Comparison of ENCODE assay signal across 11 cellular contexts in genomic region chr3:71563827-71564226, GRCh38. TPM values are rescaled to one million over a fixed set of nuclear protein-coding genes. Genes with fewer than 3 reads are reported as not detected.
DNase-seq lines count a peak whose midpoint lies in the region; ATAC-seq and TF ChIP-seq lines count a peak whose summit lies in the region.
"Had no signal": no experiment of that assay in that cellular context is flagged by ENCODE, and none has a peak within 500 bp of the region (broad histone marks: within the 10 kb centered on the region; RNA-seq: fewer than 3 reads in every experiment).

No MANE protein-coding gene starts in this region.

- H3K27me3 Mint-ChIP-seq in CD8-positive, alpha-beta T cell (ENCODE audit: low read depth) = no peaks in the 10 kb centered on the region

- no peaks in the 10 kb centered on the region for H3K27me3 ChIP-seq in SU-DHL-6 (ENCODE audit: low read length)
- H3K27me3 ChIP-seq in CD8-positive, alpha-beta T cell (ENCODE audit: insufficient read depth, low read length) = no peaks in the 10 kb centered on the region
- H3K27me3 ChIP-seq: cardiac muscle cell had no signal

- no peak for DNase-seq in T1000 (lab: John Stamatoyannopoulos, UW)
- no peak for DNase-seq in CD8-positive, alpha-beta T cell
- DNase-seq in H4 (ENCODE audit: low spot score) = no peak
- no peak for DNase-seq in activated CD4-positive, alpha-beta T cell treated with anti-CD3 and anti-CD28 coated beads, Interleukin-2, amount 50 U/mL, for 4 hours
- DNase-seq: MV-4-11; stimulated activated CD4-positive, alpha-beta T cell treated with anti-CD3 and anti-CD28 coated beads, Interleukin-2, amount 100 ng/mL, for 24 hours had no signal

- H3K36me3 Mint-ChIP-seq in CD8-positive, alpha-beta T cell = peaks cover 20% of the 10 kb centered on the region

- peak overlapping the region; percentile 25; the same call in 1 of the 2 replicates for H3K27ac ChIP-seq in SU-DHL-6 (ENCODE audit: low read depth, low read length)
- H3K27ac ChIP-seq in CD8-positive, alpha-beta T cell (ENCODE audit: low read depth, low read length) = no peak overlapping the region
- H3K27ac ChIP-seq: cardiac muscle cell had no signal

- peaks cover 3% of the 10 kb centered on the region for H3K4me1 Mint-ChIP-seq in CD8-positive, alpha-beta T cell (ENCODE audit: low read depth)

- H3K4me2 ChIP-seq in SU-DHL-6 (ENCODE audit: low read depth, low read length, poor library complexity, severe bottlenecking) = peak overlapping the region; percentile 48

- intact Hi-C loops in CD8-positive, alpha-beta T cell (cut with DNase I, micrococcal nuclease) = no loop called here

- no peak for TF ChIP-seq CTCF in SU-DHL-6 (IDR thresholded peaks at IDR 0.05; ENCODE audit: insufficient read depth, low read length, poor library complexity, severe bottlenecking)
- TF ChIP-seq CTCF in CD8-positive, alpha-beta T cell (IDR thresholded peaks at IDR 0.05) = no peak

- POLR2A ChIA-PET in CD8-positive, alpha-beta T cell (lab: Charles Lee) = no interaction called here

- no peaks in the 10 kb centered on the region for H3F3A ChIP-seq in SU-DHL-6 (ENCODE audit: insufficient read depth)

- H3K9ac ChIP-seq in SU-DHL-6 (ENCODE audit: low read length) = no peak overlapping the region

- H3K27ac Mint-ChIP-seq in CD8-positive, alpha-beta T cell = no peak overlapping the region

- no peak overlapping the region for H3K4me3 Mint-ChIP-seq in CD8-positive, alpha-beta T cell

- ATAC-seq in GM18508 (IDR thresholded peaks at IDR 0.05; ENCODE audit: insufficient read depth, unreplicated experiment) = peak; percentile 86
- ATAC-seq in GM21515 (IDR thresholded peaks at IDR 0.05; ENCODE audit: unreplicated experiment) = peak; percentile 84
- peak; percentile 87 for ATAC-seq in HG03135 (IDR thresholded peaks at IDR 0.05; ENCODE audit: unreplicated experiment)
- no peak for ATAC-seq in CD8-positive, alpha-beta T cell

- no peaks in the 10 kb centered on the region for H3K4me1 ChIP-seq in CD8-positive, alpha-beta T cell (ENCODE audit: insufficient read depth, low read length)

- H3K79me2 ChIP-seq in SU-DHL-6 (ENCODE audit: insufficient read depth, low read length) = no peaks in the 10 kb centered on the region

- no peak overlapping the region for H2AFZ ChIP-seq in SU-DHL-6 (ENCODE audit: low read depth, low read length, severe bottlenecking)

- H3K36me3 ChIP-seq in SU-DHL-6 (ENCODE audit: low read length) = no peaks in the 10 kb centered on the region
- H3K36me3 ChIP-seq in CD8-positive, alpha-beta T cell (ENCODE audit: insufficient read depth, low read length) = no peaks in the 10 kb centered on the region
- H3K36me3 ChIP-seq: cardiac muscle cell had no signal

- no peak overlapping the region for H3K4me3 ChIP-seq in SU-DHL-6 (ENCODE audit: insufficient read depth, low read length, poor library complexity, severe bottlenecking)
- no peak overlapping the region for H3K4me3 ChIP-seq in CD8-positive, alpha-beta T cell (ENCODE audit: low read depth, low read length)
- H3K4me3 ChIP-seq: cardiac muscle cell had no signal

- no peaks in the 10 kb centered on the region for H4K20me1 ChIP-seq in SU-DHL-6 (ENCODE audit: low read depth, low read length)

- no peaks in the 10 kb centered on the region for H3K9me2 ChIP-seq in SU-DHL-6 (replicated peaks; ENCODE audit: insufficient read depth, low read length)

- H3K9me3 Mint-ChIP-seq in CD8-positive, alpha-beta T cell = peaks cover 4% of the 10 kb centered on the region

- H3K9me3 ChIP-seq in SU-DHL-6 (ENCODE audit: insufficient read depth, low read length) = no peaks in the 10 kb centered on the region
- no peaks in the 10 kb centered on the region for H3K9me3 ChIP-seq in CD8-positive, alpha-beta T cell (ENCODE audit: low read length)

- CTCF ChIA-PET in CD8-positive, alpha-beta T cell (lab: Charles Lee) = no interaction called here

RNA-seq across cellular contexts. Expression of gene FOXP1, which starts 19.7 kb away (rescaled TPM):
- 100 to 1,000 TPM; 411 to 413 TPM for total RNA-seq in CD8-positive, alpha-beta T cell
- 13.1 and 15.9 TPM in 2 replicates for total RNA-seq in H4 (2014; rRNA removed; shearing (Covaris generic))

Comparison
In these comparisons a context has a peak if more than half of its experiments do, and no peak if none do; other contexts are left out.
1. RNA of gene FOXP1, which starts 19.7 kb away (total RNA-seq): 411 to 413 TPM in CD8-positive, alpha-beta T cell; 13.1 to 15.9 TPM in H4; every median in the first group is over 10 times any median in the second.